Comparison of ENCODE assay signal across 9 cellular contexts in the genomic region with DNA sequence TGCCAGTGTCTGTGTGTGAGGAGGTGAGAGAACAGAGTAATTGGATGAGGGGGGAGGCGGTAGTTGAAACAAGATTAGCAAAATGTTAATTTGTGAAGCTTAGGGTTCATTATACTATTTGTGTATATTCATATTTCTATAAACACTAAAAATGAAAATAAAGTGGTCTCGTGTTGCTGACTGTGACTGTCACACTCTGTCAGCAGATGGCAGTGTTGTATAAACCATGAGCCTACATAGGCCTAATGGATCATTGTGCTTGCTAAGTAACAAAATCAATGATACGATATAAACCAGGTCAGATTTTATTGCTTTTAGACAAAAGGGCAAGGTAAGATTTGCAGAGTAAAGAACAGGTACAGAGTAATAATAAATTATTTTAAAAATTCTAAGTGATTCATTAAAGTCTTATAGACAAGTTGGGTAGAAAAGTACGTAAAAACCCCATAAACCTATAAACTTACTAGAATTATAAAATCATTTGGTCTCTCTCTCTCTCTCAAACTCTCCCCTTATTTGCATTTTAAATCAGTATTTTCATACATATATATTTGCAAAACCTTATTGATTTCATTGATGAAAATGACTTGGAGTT.
DNase-seq lines count a peak whose midpoint lies in the region; ATAC-seq and TF ChIP-seq lines count a peak whose summit lies in the region.
"Had no signal": no experiment of that assay in that cellular context is flagged by ENCODE, and none has a peak within 500 bp of the region (broad histone marks: within the 10 kb centered on the region; RNA-seq: fewer than 3 reads in every experiment).

No MANE protein-coding gene starts in this region.

- no peak overlapping the region for H3K4me2 ChIP-seq in smooth muscle cell
- H3K4me2 ChIP-seq: KMS-11 had no signal

- CTCF ChIA-PET in Panc1 (lab: Charles Lee): no interaction called here

- POLR2A ChIA-PET in Panc1 (lab: Charles Lee): no interaction called here

- in situ Hi-C loops in Panc1 (cut with HindIII; ENCODE audit: low pct_unique_long_range_greater_than_20kb, low sequenced_read_pairs): no loop called here

- ATAC-seq in Panc1 (peak; percentile 81; the same call in 1 of the 2 replicates), left ventricle myocardium superior (peak; percentile 57)

- H2AFZ ChIP-seq in smooth muscle cell (ENCODE audit: low read depth): no peak overlapping the region

- intact Hi-C loops in Panc1 (cut with micrococcal nuclease; ENCODE audit: unreplicated experiment): loop anchor here (5.0 kb wide), 1 partner anchor 132 kb away; no protein-coding TSS in a partner anchor
- intact Hi-C loops in left ventricle myocardium superior (cut with micrococcal nuclease): no loop called here
- intact Hi-C loops in ovary (cut with DNase I): no loop called here

- TF ChIP-seq POLR2A in ovary (IDR thresholded peaks at IDR 0.05): no peak

- no peaks in the 10 kb centered on the region for H3K36me3 ChIP-seq in Panc1 (ENCODE audit: control insufficient read depth, insufficient read depth, low read length)
- no peaks in the 10 kb centered on the region for H3K36me3 ChIP-seq in smooth muscle cell (ENCODE audit: low read depth)
- H3K36me3 ChIP-seq in ovary: no peaks in the 10 kb centered on the region

- no peak for TF ChIP-seq EP300 in ovary (IDR thresholded peaks at IDR 0.05)

- H3K9ac ChIP-seq in smooth muscle cell (ENCODE audit: low read depth): no peak overlapping the region
- H3K9ac ChIP-seq: KMS-11 had no signal

- H3K4me1 ChIP-seq in Panc1 (ENCODE audit: control insufficient read depth, insufficient read depth, low read length): no peaks in the 10 kb centered on the region
- H3K4me1 ChIP-seq in smooth muscle cell (ENCODE audit: low read depth): no peaks in the 10 kb centered on the region
- H3K4me1 ChIP-seq in ovary (ENCODE audit: insufficient read depth): no peaks in the 10 kb centered on the region

- 43% methylated on average over 4 of the region's 4 CpGs for WGBS in smooth muscle cell (ENCODE audit: low lambda C conversion rate)
- WGBS in ovary, 3 donors: 26 to 28% (median 27%) methylated on average over 4 of the region's 4 CpGs

- H3K9me3 ChIP-seq in Panc1 (ENCODE audit: control insufficient read depth, insufficient read depth, low read depth, low read length) (no peaks in the 10 kb centered on the region), smooth muscle cell (replicated peaks; ENCODE audit: low read depth) (no peaks in the 10 kb centered on the region), ovary (no peaks in the 10 kb centered on the region)

- peaks cover 4% of the 10 kb centered on the region for H3K27me3 ChIP-seq in Panc1 (ENCODE audit: control insufficient read depth, insufficient read depth, low read length)
- H3K27me3 ChIP-seq in smooth muscle cell (ENCODE audit: low read depth): no peaks in the 10 kb centered on the region
- H3K27me3 ChIP-seq in ovary: no peaks in the 10 kb centered on the region

- TF ChIP-seq CTCF in Panc1 (IDR thresholded peaks at IDR 0.05): peak; percentile 76; the same call in 1 of the 2 replicates
- peak; percentile 39 for TF ChIP-seq CTCF in smooth muscle cell (IDR thresholded peaks at IDR 0.05; ENCODE audit: borderline replicate concordance, insufficient read depth, poor library complexity, severe bottlenecking)
- peak in 1 of 3 donors; percentile 45 for TF ChIP-seq CTCF in ovary (IDR thresholded peaks at IDR 0.05)

- DNase-seq in COR-L47 (lab: John Stamatoyannopoulos, UW) (peak; percentile 49), HK-2 (ENCODE audit: unreplicated experiment) (peak; percentile 11), Panc1 (ENCODE audit: low read depth, low spot score) (peak; percentile 30), amniotic epithelial cell (ENCODE audit: low read depth) (peak; percentile 50), left ventricle myocardium superior (no peak), smooth muscle cell (lab: John Stamatoyannopoulos, UW; ENCODE audit: unreplicated experiment) (no peak), ovary (no peak), HPDE6-E6E7 (ENCODE audit: extremely low spot score) (no peak)

- no peak overlapping the region for H3K4me3 ChIP-seq in Panc1 (ENCODE audit: low read depth in 2 of 2, low read length in 2 of 2)
- H3K4me3 ChIP-seq in smooth muscle cell: no peak overlapping the region
- no peak overlapping the region for H3K4me3 ChIP-seq in ovary

- no peaks in the 10 kb centered on the region for H3K79me2 ChIP-seq in smooth muscle cell (ENCODE audit: low read depth)

- H4K20me1 ChIP-seq in smooth muscle cell (ENCODE audit: low read depth): no peaks in the 10 kb centered on the region

- no peaks in the 10 kb centered on the region for H3F3A ChIP-seq in smooth muscle cell (ENCODE audit: low read depth)

- no peak overlapping the region for H3K27ac ChIP-seq in Panc1 (ENCODE audit: low read length)
- no peak overlapping the region for H3K27ac ChIP-seq in smooth muscle cell (ENCODE audit: low read depth)
- H3K27ac ChIP-seq in ovary: no peak overlapping the region
- H3K27ac ChIP-seq: KMS-11 had no signal

- BruUV-seq in Panc1 (replicated peaks; lab: Mats Ljungman, UMichigan): no TSS peak

Comparison
In these comparisons a context has a peak if more than half of its experiments do, and no peak if none do; other contexts are left out.
1. DNase-seq: peak in COR-L47 (single experiment), HK-2 (single experiment), Panc1 (single experiment) and amniotic epithelial cell (single experiment); none in left ventricle myocardium superior (single experiment), smooth muscle cell (single experiment), ovary (0 of 5) and HPDE6-E6E7 (single experiment).